1 cellular context compared by ENCODE assay signal in the genomic region with DNA sequence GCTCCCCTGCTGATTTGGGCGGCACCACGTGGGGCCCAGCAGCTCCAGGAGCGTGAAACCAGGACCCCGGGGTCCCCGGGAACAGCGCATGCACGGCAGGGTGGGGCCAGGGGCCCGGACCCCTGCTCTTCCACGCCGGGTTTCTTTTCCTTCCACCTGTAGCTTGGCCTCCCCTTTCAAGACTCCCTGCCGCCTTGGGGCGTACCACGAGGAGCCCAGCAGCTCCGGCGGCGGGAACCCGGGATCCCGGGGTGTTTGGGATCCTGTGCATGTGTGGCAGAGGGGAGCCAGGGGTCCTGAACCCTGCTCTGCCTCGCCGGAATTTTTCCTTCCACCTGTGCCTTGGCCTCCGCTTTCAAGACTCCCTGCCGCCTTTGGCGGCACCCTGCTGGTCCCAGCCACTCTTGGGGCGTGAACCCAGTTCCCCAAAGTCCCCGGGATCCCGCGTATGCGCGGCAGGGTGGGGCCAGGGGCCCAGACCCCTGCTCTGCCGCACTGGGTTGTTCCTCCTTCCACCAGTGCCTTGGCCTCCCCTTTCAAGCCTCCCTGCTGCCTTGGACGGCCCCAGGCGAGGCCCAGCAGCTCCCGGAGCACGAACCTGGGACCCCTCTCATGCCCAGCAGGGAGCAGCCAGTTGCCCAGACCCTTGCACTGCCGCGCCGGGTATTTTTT.
TF ChIP-seq lines count a peak whose summit lies in the region.

No MANE protein-coding gene starts in this region.

TF ChIP-seq in K562, 482 proteins besides CTCF, POLR2A, EP300 and RAD21 (continued from another document):
- peak; percentile 20 to 83 for TF ChIP-seq E2F6 (IDR thresholded peaks at IDR 0.05; ENCODE audit: borderline replicate concordance in 1 of 2, extremely low read depth in 1 of 2, insufficient read depth in 1 of 2, insufficient read length in 1 of 2, low read depth in 1 of 2, low read length in 1 of 2, poor library complexity in 1 of 2, severe bottlenecking in 1 of 2)
- TF ChIP-seq ZNF121 (CRISPR knock-in tag; conservative IDR thresholded peaks at IDR 0.05): 0 out of 2 replicates have a peak, but pooled peaks have one; percentile 6
- no peak for TF ChIP-seq ZNF143 (CRISPR knock-in tag; IDR thresholded peaks at IDR 0.05)
